In genomic region chr6:54846857-54847721, GRCh38 we compare ENCODE assay signal across 8 cellular contexts. TPM values are rescaled to one million over a fixed set of nuclear protein-coding genes. Genes with fewer than 3 reads are reported as not detected.
A peak's percentile ranks its signal among the peaks of the same experiment; 100 is the strongest.
DNase-seq lines count a peak whose midpoint lies in the region; ATAC-seq and TF ChIP-seq lines count a peak whose summit lies in the region.

No MANE protein-coding gene starts in this region.

- no peaks in the 10 kb centered on the region for H3K36me3 ChIP-seq in tibial artery

- H3K9me3 ChIP-seq in tibial artery: no peaks in the 10 kb centered on the region

- H3K4me3 ChIP-seq in coronary artery (peak overlapping the region; percentile 61), tibial artery (peak overlapping the region; percentile 25 to 31)

- peaks cover 0 to 33% of the 10 kb centered on the region in 2 donors for H3K27me3 ChIP-seq in tibial artery

- peak; percentile 26 for DNase-seq in LoVo (ENCODE audit: low spot score)
- DNase-seq in coronary artery (ENCODE audit: low spot score): no peak
- peak; percentile 39 to 62 for DNase-seq in left colon
- DNase-seq in tibial artery: no peak
- DNase-seq in central memory CD4-positive, alpha-beta T cell: no peak
- DNase-seq in T-helper 9 cell: no peak
- no peak for DNase-seq in foreskin melanocyte

- H3K4me1 ChIP-seq in tibial artery: peaks cover 0 to 12% (median 5%) of the 10 kb centered on the region in 4 donors

- no peak for TF ChIP-seq CTCF in coronary artery (IDR thresholded peaks at IDR 0.05)
- no peak for TF ChIP-seq CTCF in tibial artery (IDR thresholded peaks at IDR 0.05)

- ATAC-seq in left colon: peak; percentile 54
- no peak for ATAC-seq in GM19328 (IDR thresholded peaks at IDR 0.05; ENCODE audit: unreplicated experiment)

- H3K27ac ChIP-seq in coronary artery: no peak overlapping the region
- no peak overlapping the region for H3K27ac ChIP-seq in tibial artery

- intact Hi-C loops in left colon (cut with DNase I, micrococcal nuclease): no loop called here
- intact Hi-C loops in tibial artery (cut with DNase I; ENCODE audit: low total_unique reads): no loop called here

RNA-seq across cellular contexts. Expression of gene FAM83B, which starts 0.5 kb away (rescaled TPM):
- 10 to 100 TPM; 39.4 to 48.3 TPM for total RNA-seq in left colon

Comparison
In these comparisons a context has a peak if more than half of its experiments do, and no peak if none do; other contexts are left out.
1. DNase-seq: peak in LoVo (single experiment) and left colon (2 of 2); none in coronary artery (single experiment), tibial artery (0 of 2), central memory CD4-positive, alpha-beta T cell (single experiment), T-helper 9 cell (single experiment) and foreskin melanocyte (single experiment).